Comparison of ENCODE assay signal across 14 cellular contexts in genomic region chr18:76977681-76978234, GRCh38.
A peak's percentile ranks its signal among the peaks of the same experiment; 100 is the strongest.
DNase-seq lines count a peak whose midpoint lies in the region; ATAC-seq lines count a peak whose summit lies in the region.
"Had no signal": no experiment of that assay in that cellular context is flagged by ENCODE, and none has a peak within 500 bp of the region (broad histone marks: within the 10 kb centered on the region; RNA-seq: fewer than 3 reads in every experiment).

No MANE protein-coding gene starts in this region.

- ATAC-seq in GM21529 (IDR thresholded peaks at IDR 0.05; ENCODE audit: unreplicated experiment) (no peak), GM21360 (IDR thresholded peaks at IDR 0.05; ENCODE audit: unreplicated experiment) (no peak)
- ATAC-seq: activated CD4-positive, CD25-positive, alpha-beta regulatory T cell treated with anti-CD3 and anti-CD28 coated beads, Interleukin-2, amount 50 U/mL, for 24 hours had no signal

- no peaks in the 10 kb centered on the region for H3K4me1 ChIP-seq in SJCRH30

- peak; percentile 30 for DNase-seq in NCI-H345 (lab: John Stamatoyannopoulos, UW)
- no peak for DNase-seq in NCI-H345 treated with DMSO at 0.1 percent for 48 hours (lab: John Stamatoyannopoulos, UW; ENCODE audit: unreplicated experiment)
- DNase-seq in SJCRH30: peak; percentile 31 to 60
- DNase-seq in iPS-NIHi11 (ENCODE audit: low spot score): peak; percentile 19
- no peak for DNase-seq in SW480 (ENCODE audit: low spot score)
- DNase-seq: activated gamma-delta T cell; amygdala; foreskin fibroblast; stimulated activated CD4-positive, alpha-beta T cell treated with anti-CD3 and anti-CD28 coated beads, Interleukin-4, amount 100 ng/mL, for 1 hour had no signal

- H3K4me3 ChIP-seq in SJCRH30: no peak overlapping the region

- H3K27ac ChIP-seq in SJCRH30 (no peak overlapping the region), temporal lobe (ENCODE audit: low read depth, low read length) (peak overlapping the region; percentile 19)
- H3K27ac ChIP-seq: C4-2B had no signal

- no peaks in the 10 kb centered on the region for H3K36me3 ChIP-seq in SJCRH30

- H3K9me3 ChIP-seq in SJCRH30 (replicated peaks): no peaks in the 10 kb centered on the region

- H3K27me3 ChIP-seq in SJCRH30: no peaks in the 10 kb centered on the region

Comparison
In these comparisons a context has a peak if more than half of its experiments do, and no peak if none do; other contexts are left out.
1. DNase-seq: peak in NCI-H345 (single experiment), SJCRH30 (2 of 2) and iPS-NIHi11 (single experiment); none in NCI-H345 treated with DMSO at 0.1 percent for 48 hours (single experiment) and SW480 (single experiment).